In the genomic region with DNA sequence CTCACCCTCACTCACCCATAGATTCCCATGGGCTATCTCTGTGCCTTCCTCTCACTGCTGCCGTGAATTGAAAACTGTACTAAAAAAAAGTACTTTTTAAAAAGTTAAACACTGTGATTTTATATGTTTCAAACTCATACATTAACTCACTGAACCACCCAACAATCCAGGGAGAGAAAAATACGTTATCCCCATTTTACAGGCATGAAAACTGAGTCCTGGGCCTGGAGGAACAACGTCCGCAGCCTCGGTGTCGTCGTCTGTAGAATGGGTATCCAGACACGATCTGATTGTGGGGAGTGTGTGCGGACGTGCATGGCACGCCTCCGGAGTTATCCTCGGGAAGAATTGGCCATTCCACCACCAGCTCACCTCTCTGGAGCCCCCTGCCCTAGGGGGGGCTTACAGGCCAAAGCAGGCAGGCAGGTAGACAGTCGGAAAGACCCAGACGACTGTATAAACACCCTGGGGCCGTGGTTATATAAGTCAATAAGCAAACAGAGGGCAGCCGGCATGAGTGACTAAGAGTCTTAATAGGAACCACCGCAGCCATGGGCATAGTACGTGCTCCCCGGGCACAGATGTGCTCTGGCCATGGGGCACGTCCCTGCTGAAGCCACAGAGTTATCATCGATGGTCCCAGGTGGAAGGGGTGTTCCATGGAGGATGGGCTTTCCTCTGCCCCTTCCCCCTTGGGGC, we compare ENCODE assay signal across 15 cellular contexts. TPM values are rescaled to one million over a fixed set of nuclear protein-coding genes. Genes with fewer than 3 reads are reported as not detected.
DNase-seq lines count a peak whose midpoint lies in the region; ATAC-seq and TF ChIP-seq lines count a peak whose summit lies in the region.
"Had no signal": no experiment of that assay in that cellular context is flagged by ENCODE, and none has a peak within 500 bp of the region (broad histone marks: within the 10 kb centered on the region; RNA-seq: fewer than 3 reads in every experiment).

No MANE protein-coding gene starts in this region.

- H3K9me3 ChIP-seq in cardiac muscle cell (ENCODE audit: low read depth) (no peaks in the 10 kb centered on the region), right atrium auricular region (no peaks in the 10 kb centered on the region), SJSA1 (replicated peaks) (no peaks in the 10 kb centered on the region), vagina (no peaks in the 10 kb centered on the region)
- H3K9me3 ChIP-seq: Caco-2, spleen had no signal

- TF ChIP-seq POLR2A in vagina (IDR thresholded peaks at IDR 0.05): no peak

- H3K36me3 ChIP-seq in cardiac muscle cell (no peaks in the 10 kb centered on the region), right atrium auricular region (no peaks in the 10 kb centered on the region), SJSA1 (no peaks in the 10 kb centered on the region), vagina (no peaks in the 10 kb centered on the region)
- H3K36me3 ChIP-seq: spleen had no signal

- H3K27me3 ChIP-seq in cardiac muscle cell (no peaks in the 10 kb centered on the region), right atrium auricular region (no peaks in the 10 kb centered on the region), SJSA1 (replicated peaks) (no peaks in the 10 kb centered on the region), vagina (no peaks in the 10 kb centered on the region)
- H3K27me3 ChIP-seq: foreskin keratinocyte had no signal

- TF ChIP-seq CTCF in cardiac muscle cell (IDR thresholded peaks at IDR 0.05; ENCODE audit: low read depth, low read length) (no peak), right atrium auricular region (IDR thresholded peaks at IDR 0.05) (no peak), vagina (IDR thresholded peaks at IDR 0.05) (no peak)

- no peak for ATAC-seq in HG02938 (IDR thresholded peaks at IDR 0.05; ENCODE audit: unreplicated experiment)
- ATAC-seq: foreskin keratinocyte had no signal

- H3K4me3 ChIP-seq in cardiac muscle cell (no peak overlapping the region), right atrium auricular region (no peak overlapping the region), SJSA1 (no peak overlapping the region), vagina (no peak overlapping the region)
- H3K4me3 ChIP-seq: spleen had no signal

- DNase-seq in cardiac muscle cell (ENCODE audit: low read depth in 1 of 2, low spot score in 1 of 2): no peak
- no peak for DNase-seq in right atrium auricular region (ENCODE audit: low spot score)
- peak; percentile 54 to 77 for DNase-seq in SJSA1 (ENCODE audit: low read depth in 1 of 2, low spot score in 2 of 2)
- DNase-seq in glomerular visceral epithelial cell (ENCODE audit: extremely low spot score): peak; percentile 76
- no peak for DNase-seq in vagina (ENCODE audit: extremely low spot score in 2 of 2)
- no peak for DNase-seq in T-helper 9 cell
- no peak for DNase-seq in NCI-H1930 (lab: John Stamatoyannopoulos, UW)
- DNase-seq: activated CD4-positive, alpha-beta T cell treated with anti-CD3 and anti-CD28 coated beads, Interleukin-2, amount 50 U/mL, for 4 hours; aorta; foreskin keratinocyte; NCI-H510A treated with DMSO at 0.1 percent for 48 hours; occipital lobe; spleen had no signal

- H3K4me1 ChIP-seq in cardiac muscle cell (ENCODE audit: low read depth) (peaks cover 43% of the 10 kb centered on the region), right atrium auricular region (peaks cover 0 to 43% of the 10 kb centered on the region in 2 donors), SJSA1 (replicated peaks) (peaks cover 52% of the 10 kb centered on the region), vagina (peaks cover 45% of the 10 kb centered on the region)

- intact Hi-C loops in vagina (cut with DNase I): no loop called here

- H3K27ac ChIP-seq in cardiac muscle cell: peak overlapping the region; percentile 74
- H3K27ac ChIP-seq in right atrium auricular region: peak overlapping the region in 1 of 2 donors; percentile 79
- H3K27ac ChIP-seq in SJSA1: no peak overlapping the region
- peak overlapping the region; percentile 12 for H3K27ac ChIP-seq in vagina
- H3K27ac ChIP-seq: spleen had no signal

RNA-seq across cellular contexts. Expression of a gene that starts 7.1 kb away (rescaled TPM):
- total RNA-seq in cardiac muscle cell (15.3 and 18.2 TPM in 2 replicates), right atrium auricular region (10 to 100 TPM; 21.9 to 22.0 TPM), vagina (4.7 TPM)
- polyA plus RNA-seq in cardiac muscle cell: 8.6 and 9.8 TPM in 2 replicates
- 0.13 TPM in 1 of 2 replicates, not detected in the other for total RNA-seq in SJSA1 (2014; rRNA removed; shearing (Covaris generic))

Comparison
In these comparisons a context has a peak if more than half of its experiments do, and no peak if none do; other contexts are left out.
1. DNase-seq: peak in SJSA1 (2 of 2) and glomerular visceral epithelial cell (single experiment); none in cardiac muscle cell (0 of 2), right atrium auricular region (single experiment), vagina (0 of 2), T-helper 9 cell (single experiment) and NCI-H1930 (0 of 2).